Comparison of ENCODE assay signal across 16 cellular contexts in genomic region chr7:155213955-155214327, GRCh38.
A peak's percentile ranks its signal among the peaks of the same experiment; 100 is the strongest.
DNase-seq lines count a peak whose midpoint lies in the region; ATAC-seq and TF ChIP-seq lines count a peak whose summit lies in the region.
"Had no signal": no experiment of that assay in that cellular context is flagged by ENCODE, and none has a peak within 500 bp of the region (broad histone marks: within the 10 kb centered on the region; RNA-seq: fewer than 3 reads in every experiment).

No MANE protein-coding gene starts in this region.

- TF ChIP-seq RAD21 in IMR-90 (IDR thresholded peaks at IDR 0.05; ENCODE audit: low read length) = no peak

- no peak for TF ChIP-seq POLR2A in IMR-90 (IDR thresholded peaks at IDR 0.05; ENCODE audit: low read depth, low read length)

- no peaks in the 10 kb centered on the region for H3K9me3 ChIP-seq in IMR-90 (ENCODE audit: control insufficient read depth, insufficient read depth, low read length)
- no peaks in the 10 kb centered on the region for H3K9me3 ChIP-seq in hepatocyte (ENCODE audit: low read depth)

- H3K4me3 ChIP-seq in AG10803 (ENCODE audit: low read length) = peak overlapping the region; percentile 73
- H3K4me3 ChIP-seq in IMR-90 (ENCODE audit: insufficient read depth, low read depth, low read length) = no peak overlapping the region
- no peak overlapping the region for H3K4me3 ChIP-seq in hepatocyte

- peak overlapping the region; percentile 80; the same call in 1 of the 2 replicates for H3K18ac ChIP-seq in IMR-90 (ENCODE audit: low read depth, low read length)

- H3K9me1 ChIP-seq in IMR-90 (ENCODE audit: insufficient read depth, low read length) = peaks cover 10% of the 10 kb centered on the region

- no peak overlapping the region for H3K56ac ChIP-seq in IMR-90 (ENCODE audit: extremely low read depth, insufficient read depth, low read length)

- peaks cover 77% of the 10 kb centered on the region for H3K27me3 Mint-ChIP-seq in progenitor cell of endocrine pancreas
- H3K27me3 Mint-ChIP-seq: activated naive CD8-positive, alpha-beta T cell had no signal

- peaks cover 18% of the 10 kb centered on the region for H3K4me1 Mint-ChIP-seq in progenitor cell of endocrine pancreas (ENCODE audit: low read depth)
- H3K4me1 Mint-ChIP-seq: central memory CD8-positive, alpha-beta T cell had no signal

- H2BK5ac ChIP-seq in IMR-90 (ENCODE audit: low read depth, low read length, poor library complexity, severe bottlenecking) = peak overlapping the region; percentile 7

- H3K4me2 ChIP-seq in IMR-90 (ENCODE audit: low read depth, low read length) = no peak overlapping the region
- peak overlapping the region; percentile 71 for H3K4me2 ChIP-seq in hepatocyte
- H3K4me2 ChIP-seq: KMS-11 had no signal

- 45% methylated on average over 8 of the region's 11 CpGs; no CpG with 5 or more reads in 1 of the 2 experiments for WGBS in IMR-90 (ENCODE audit: extremely low coverage in 2 of 2, insufficient read length in 1 of 2), 2 experiments
- 42% methylated on average over 11 of the region's 11 CpGs for WGBS in hepatocyte (ENCODE audit: low lambda C conversion rate, missing lambda C conversion rate)

- no peak overlapping the region for H3K9ac ChIP-seq in IMR-90 (ENCODE audit: low read depth, low read length)
- H3K9ac ChIP-seq: KMS-11 had no signal

- no peak for ATAC-seq in IMR-90 (ENCODE audit: low read depth)
- no peak for ATAC-seq in HG02798 (IDR thresholded peaks at IDR 0.05; ENCODE audit: poor library complexity, unreplicated experiment)
- ATAC-seq: activated CD8-positive, alpha-beta memory T cell treated with anti-CD3 and anti-CD28 coated beads, Interleukin-2, amount 10 ng/mL, durations not matched to agents 7 days and 5 days had no signal

- H4K8ac ChIP-seq in IMR-90 (ENCODE audit: low read depth in 2 of 2, low read length in 2 of 2) = peak overlapping the region; percentile 71 to 84; a peak in 3 of 4 replicates

- POLR2A ChIA-PET in IMR-90 (lab: Charles Lee; ENCODE audit: unreplicated experiment) = no interaction called here

- no peaks in the 10 kb centered on the region for H3K79me2 ChIP-seq in hepatocyte

- no peaks in the 10 kb centered on the region for H3K79me1 ChIP-seq in IMR-90 (ENCODE audit: low read depth in 1 of 2, low read length in 2 of 2)

- dilution Hi-C loops in IMR-90 (cut with HindIII; ENCODE audit: low sequenced_read_pairs, unreplicated experiment) = no loop called here

- in situ Hi-C loops in IMR-90 (cut with MboI; ENCODE audit: low sequenced_read_pairs) = no loop called here

- peak overlapping the region; percentile 27 for H3K4me3 Mint-ChIP-seq in progenitor cell of endocrine pancreas (ENCODE audit: low read depth)
- H3K4me3 Mint-ChIP-seq: activated CD8-positive, alpha-beta memory T cell treated with anti-CD3 and anti-CD28 coated beads, Interleukin-2, amount 10 ng/mL, durations not matched to agents 7 days and 5 days; activated naive CD8-positive, alpha-beta T cell; central memory CD8-positive, alpha-beta T cell had no signal

- H3K4me1 ChIP-seq in IMR-90 (ENCODE audit: control insufficient read depth, insufficient read depth, low read length) (peaks cover 10% of the 10 kb centered on the region), hepatocyte (ENCODE audit: insufficient read depth) (peaks cover 15% of the 10 kb centered on the region)

- peak overlapping the region; percentile 70 for H3K4ac ChIP-seq in IMR-90 (ENCODE audit: low read depth, low read length)

- H3K36me3 Mint-ChIP-seq in progenitor cell of endocrine pancreas (ENCODE audit: insufficient read depth) = no peaks in the 10 kb centered on the region
- H3K36me3 Mint-ChIP-seq: activated CD8-positive, alpha-beta memory T cell treated with anti-CD3 and anti-CD28 coated beads, Interleukin-2, amount 10 ng/mL, durations not matched to agents 7 days and 5 days; activated naive CD8-positive, alpha-beta T cell had no signal

- H4K91ac ChIP-seq in IMR-90 (ENCODE audit: insufficient read depth, low read depth, low read length) = peak overlapping the region; percentile 75

- CTCF ChIA-PET in IMR-90 (lab: Yijun Ruan, JAX) = interaction anchor here (1.6 kb wide), 1 partner anchor 16 kb away, joined by 3 read pairs; no protein-coding TSS in a partner anchor

- peak overlapping the region; percentile 94; the same call in 1 of the 2 replicates for H2BK20ac ChIP-seq in IMR-90 (ENCODE audit: low read depth, low read length)

- H2BK15ac ChIP-seq in IMR-90 (ENCODE audit: low read depth, low read length) = peak overlapping the region; percentile 66; the same call in 1 of the 3 replicates

- no peak overlapping the region for H3K23ac ChIP-seq in IMR-90 (ENCODE audit: low read depth, low read length)

- peak overlapping the region; percentile 94 for H2BK120ac ChIP-seq in IMR-90 (ENCODE audit: low read depth, low read length)

- H2AK9ac ChIP-seq in IMR-90 (replicated peaks; ENCODE audit: low read depth, low read length, poor library complexity) = peak overlapping the region; percentile 77

- no peaks in the 10 kb centered on the region for H3K9me3 Mint-ChIP-seq in progenitor cell of endocrine pancreas (ENCODE audit: low read depth)
- H3K9me3 Mint-ChIP-seq: central memory CD8-positive, alpha-beta T cell had no signal

- DNase-seq in AG10803 (ENCODE audit: low read depth) = peak; percentile 58
- no peak for DNase-seq in IMR-90
- DNase-seq in hepatocyte (ENCODE audit: low spot score) = no peak
- no peak for DNase-seq in progenitor cell of endocrine pancreas (ENCODE audit: low spot score, unreplicated experiment)
- DNase-seq in cortex of kidney (lab: John Stamatoyannopoulos, UW) = no peak
- DNase-seq in NCI-H2196 treated with DMSO at 0.1 percent for 48 hours (lab: John Stamatoyannopoulos, UW; ENCODE audit: unreplicated experiment) = no peak
- no peak for DNase-seq in SIG-M5 treated with dmso at 0.1 percent for 504 hours (lab: John Stamatoyannopoulos, UW; ENCODE audit: unreplicated experiment)
- DNase-seq: activated CD8-positive, alpha-beta memory T cell treated with anti-CD3 and anti-CD28 coated beads, Interleukin-2, amount 10 ng/mL, durations not matched to agents 7 days and 5 days; EL; midbrain; SHP77 treated with DMSO at 0.1 percent for 48 hours; stimulated activated CD4-positive, alpha-beta T cell treated with anti-CD3 and anti-CD28 coated beads, Interleukin-4, amount 100 ng/mL, for 1 hour had no signal

- H3K36me3 ChIP-seq in IMR-90 (ENCODE audit: control insufficient read depth, insufficient read depth, low read length) (no peaks in the 10 kb centered on the region), hepatocyte (replicated peaks; ENCODE audit: insufficient read depth, low read depth) (no peaks in the 10 kb centered on the region)

- peak overlapping the region; percentile 88; the same call in 1 of the 2 replicates for H4K5ac ChIP-seq in IMR-90 (ENCODE audit: low read depth, low read length)

- TF ChIP-seq CTCF in AG10803 (conservative IDR thresholded peaks at IDR 0.05; ENCODE audit: low read length) (no peak), IMR-90 (conservative IDR thresholded peaks at IDR 0.05; ENCODE audit: low read depth, low read length) (no peak), hepatocyte (IDR thresholded peaks at IDR 0.05; ENCODE audit: poor library complexity) (no peak), progenitor cell of endocrine pancreas (IDR thresholded peaks at IDR 0.05; ENCODE audit: unreplicated experiment) (no peak)

- peak overlapping the region; percentile 64 for H2AFZ ChIP-seq in IMR-90 (replicated peaks; ENCODE audit: low read length, poor library complexity)
- no peak overlapping the region for H2AFZ ChIP-seq in hepatocyte

- H3K14ac ChIP-seq in IMR-90 (replicated peaks; ENCODE audit: low read depth, low read length) = peak overlapping the region; percentile 68; the same call in 1 of the 2 replicates

- intact Hi-C loops in IMR-90 (cut with micrococcal nuclease) = no loop called here

- H3K9me2 ChIP-seq in hepatocyte (replicated peaks; ENCODE audit: insufficient read depth) = no peaks in the 10 kb centered on the region

- H3K27me3 ChIP-seq in IMR-90 (ENCODE audit: control insufficient read depth, insufficient read depth, low read length) = no peaks in the 10 kb centered on the region
- no peaks in the 10 kb centered on the region for H3K27me3 ChIP-seq in hepatocyte

- H4K20me1 ChIP-seq in IMR-90 (ENCODE audit: insufficient read depth, low read length) (no peaks in the 10 kb centered on the region), hepatocyte (ENCODE audit: insufficient read depth, poor library complexity, severe bottlenecking) (no peaks in the 10 kb centered on the region)

- peak overlapping the region; percentile 95 for H2AK5ac ChIP-seq in IMR-90 (ENCODE audit: low read depth, low read length)

- H3K27ac ChIP-seq in IMR-90 (ENCODE audit: insufficient read depth, low read length) (no peak overlapping the region), hepatocyte (peak overlapping the region; percentile 21)
- H3K27ac ChIP-seq: KMS-11 had no signal

- H3K27ac Mint-ChIP-seq in progenitor cell of endocrine pancreas = no peak overlapping the region
- H3K27ac Mint-ChIP-seq: activated CD8-positive, alpha-beta memory T cell treated with anti-CD3 and anti-CD28 coated beads, Interleukin-2, amount 10 ng/mL, durations not matched to agents 7 days and 5 days; activated naive CD8-positive, alpha-beta T cell had no signal

- no TSS peak for BruUV-seq in IMR-90 (replicated peaks; lab: Mats Ljungman, UMichigan)

TF ChIP-seq in IMR-90, 13 proteins besides CTCF, POLR2A, EP300 and RAD21 (continues in another document):
- no peak for TF ChIP-seq BHLHE40 (IDR thresholded peaks at IDR 0.05; ENCODE audit: low read depth, low read length)
- TF ChIP-seq FOS (IDR thresholded peaks at IDR 0.05; ENCODE audit: low read depth, low read length) = no peak
- TF ChIP-seq CEBPB (IDR thresholded peaks at IDR 0.05; ENCODE audit: low read depth, low read length) = no peak
- TF ChIP-seq SMC3 (IDR thresholded peaks at IDR 0.05; ENCODE audit: low read depth, low read length) = no peak
- no peak for TF ChIP-seq CHD1 (IDR thresholded peaks at IDR 0.05; ENCODE audit: low read depth, low read length)
- TF ChIP-seq USF2 (IDR thresholded peaks at IDR 0.05; ENCODE audit: low read depth, low read length) = no peak
- TF ChIP-seq RFX5 (IDR thresholded peaks at IDR 0.05; ENCODE audit: low read depth, low read length) = no peak
